26 cellular contexts compared by ENCODE assay signal in genomic region chr1:168623838-168624237, GRCh38. TPM values are rescaled to one million over a fixed set of nuclear protein-coding genes. Genes with fewer than 3 reads are reported as not detected.
"Had no signal": no experiment of that assay in that cellular context is flagged by ENCODE, and none has a peak within 500 bp of the region (broad histone marks: within the 10 kb centered on the region; RNA-seq: fewer than 3 reads in every experiment).

No MANE protein-coding gene starts in this region.

- H3K27me3 ChIP-seq: cardiac muscle cell, foreskin keratinocyte, hepatocyte, left lung, pancreas, transverse colon, uterus had no signal

- H3K4me1 Mint-ChIP-seq: activated naive CD4-positive, alpha-beta T cell treated with anti-CD3 and anti-CD28 coated beads, Interleukin-2, amount 10 ng/mL, durations not matched to agents 7 days and 5 days; stimulated activated naive B cell treated with anti-CD40 and anti-IgM and Interleukin-4, amounts not matched to agents 10 μg/mL and 1 μg/mL and 100 μg/mL, for 72 hours; T-helper 17 cell had no signal

- H3K9me3 Mint-ChIP-seq: activated CD4-positive, alpha-beta memory T cell treated with anti-CD3 and anti-CD28 coated beads for 36 hours; activated naive CD4-positive, alpha-beta T cell treated with anti-CD3 and anti-CD28 coated beads, Interleukin-2, amount 10 ng/mL, durations not matched to agents 7 days and 5 days; activated T-cell treated with anti-CD3 and anti-CD28 coated beads, Interleukin-2, amount 50 U/mL, for 72 hours; dendritic cell treated with granulocyte-macrophage colony-stimulating factor and Interleukin-4, amounts not matched to agents 40 ng/mL and 50 ng/mL, for 4 days; natural killer cell treated with Interleukin-12 subunit alpha and Interleukin-12 subunit beta and Interleukin-15 and Interleukin-18, amount 100 ng/mL, for 72 hours; stimulated activated naive B cell treated with anti-CD40 and anti-IgM and Interleukin-4, amounts not matched to agents 10 μg/mL and 1 μg/mL and 100 μg/mL, for 72 hours had no signal

- H3K27ac ChIP-seq: body of pancreas, cardiac muscle cell, foreskin keratinocyte, hepatocyte, left lung, pancreas, transverse colon, uterus had no signal

- H2AFZ ChIP-seq: hepatocyte had no signal

- H3K4me3 Mint-ChIP-seq: activated CD4-positive, alpha-beta memory T cell treated with anti-CD3 and anti-CD28 coated beads for 36 hours; activated naive CD4-positive, alpha-beta T cell treated with anti-CD3 and anti-CD28 coated beads, Interleukin-2, amount 10 ng/mL, durations not matched to agents 7 days and 5 days; activated T-cell treated with anti-CD3 and anti-CD28 coated beads, Interleukin-2, amount 50 U/mL, for 72 hours; dendritic cell treated with granulocyte-macrophage colony-stimulating factor and Interleukin-4, amounts not matched to agents 40 ng/mL and 50 ng/mL, for 4 days; natural killer cell treated with Interleukin-12 subunit alpha and Interleukin-12 subunit beta and Interleukin-15 and Interleukin-18, amount 100 ng/mL, for 72 hours; stimulated activated naive B cell treated with anti-CD40 and anti-IgM and Interleukin-4, amounts not matched to agents 10 μg/mL and 1 μg/mL and 100 μg/mL, for 72 hours; T-helper 17 cell had no signal

- DNase-seq: activated CD4-positive, alpha-beta memory T cell treated with anti-CD3 and anti-CD28 coated beads for 36 hours; activated CD4-positive, alpha-beta T cell treated with anti-CD3 and anti-CD28 coated beads for 48 hours; activated effector memory CD4-positive, alpha-beta T cell treated with anti-CD3 and anti-CD28 coated beads, Interleukin-2, amount 50 U/mL, for 16 hours; activated naive CD4-positive, alpha-beta T cell treated with anti-CD3 and anti-CD28 coated beads, Interleukin-2, amount 10 ng/mL, durations not matched to agents 7 days and 5 days; activated T-cell treated with anti-CD3 and anti-CD28 coated beads, Interleukin-2, amount 50 U/mL, for 72 hours; amygdala; effector CD8-positive, alpha-beta T cell; erythroblast; left lung; pancreas; stimulated activated CD4-positive, alpha-beta T cell treated with anti-CD3 and anti-CD28 coated beads, Interleukin-15, amount 100 ng/mL, for 24 hours; stimulated activated CD8-positive, alpha-beta memory T cell treated with anti-CD3 and anti-CD28 coated beads, Interleukin-4, amount 100 ng/mL, for 48 hours; stimulated activated naive B cell treated with anti-CD40 and anti-IgM and Interleukin-4, amounts not matched to agents 10 μg/mL and 1 μg/mL and 100 μg/mL, for 72 hours; T-helper 17 cell; transverse colon; uterus had no signal

- H3K36me3 ChIP-seq: cardiac muscle cell, left lung, pancreas, transverse colon, uterus had no signal

- H3K79me2 ChIP-seq: hepatocyte had no signal

- H3K9me3 ChIP-seq: body of pancreas, left lung, pancreas, transverse colon, uterus had no signal

- H3K27ac Mint-ChIP-seq: activated CD4-positive, alpha-beta memory T cell treated with anti-CD3 and anti-CD28 coated beads for 36 hours; activated naive CD4-positive, alpha-beta T cell treated with anti-CD3 and anti-CD28 coated beads, Interleukin-2, amount 10 ng/mL, durations not matched to agents 7 days and 5 days; activated T-cell treated with anti-CD3 and anti-CD28 coated beads, Interleukin-2, amount 50 U/mL, for 72 hours; dendritic cell treated with granulocyte-macrophage colony-stimulating factor and Interleukin-4, amounts not matched to agents 40 ng/mL and 50 ng/mL, for 4 days; natural killer cell treated with Interleukin-12 subunit alpha and Interleukin-12 subunit beta and Interleukin-15 and Interleukin-18, amount 100 ng/mL, for 72 hours; stimulated activated naive B cell treated with anti-CD40 and anti-IgM and Interleukin-4, amounts not matched to agents 10 μg/mL and 1 μg/mL and 100 μg/mL, for 72 hours; T-helper 17 cell had no signal

- H3K4me3 ChIP-seq: body of pancreas, cardiac muscle cell, hepatocyte, left lung, pancreas, transverse colon, uterus had no signal

- H3K4me2 ChIP-seq: hepatocyte had no signal

- H3K4me1 ChIP-seq: body of pancreas, left lung, pancreas, transverse colon, uterus had no signal

- H3K36me3 Mint-ChIP-seq: activated CD4-positive, alpha-beta memory T cell treated with anti-CD3 and anti-CD28 coated beads for 36 hours; activated naive CD4-positive, alpha-beta T cell treated with anti-CD3 and anti-CD28 coated beads, Interleukin-2, amount 10 ng/mL, durations not matched to agents 7 days and 5 days; natural killer cell treated with Interleukin-12 subunit alpha and Interleukin-12 subunit beta and Interleukin-15 and Interleukin-18, amount 100 ng/mL, for 72 hours; stimulated activated naive B cell treated with anti-CD40 and anti-IgM and Interleukin-4, amounts not matched to agents 10 μg/mL and 1 μg/mL and 100 μg/mL, for 72 hours had no signal

- H3K27me3 Mint-ChIP-seq: dendritic cell treated with granulocyte-macrophage colony-stimulating factor and Interleukin-4, amounts not matched to agents 40 ng/mL and 50 ng/mL, for 4 days had no signal

- ATAC-seq: activated T-cell treated with anti-CD3 and anti-CD28 coated beads, Interleukin-2, amount 50 U/mL, for 72 hours; natural killer cell treated with Interleukin-12 subunit alpha and Interleukin-12 subunit beta and Interleukin-15 and Interleukin-18, amount 100 ng/mL, for 72 hours; stimulated activated naive B cell treated with anti-CD40 and anti-IgM and Interleukin-4, amounts not matched to agents 10 μg/mL and 1 μg/mL and 100 μg/mL, for 72 hours; T-helper 17 cell had no signal

RNA-seq across cellular contexts. Expression of gene XCL1, which starts 47.4 kb away (rescaled TPM):
- total RNA-seq: body of pancreas, fibroblast of lung, foreskin keratinocyte, lung microvascular endothelial cell, pulmonary artery endothelial cell, T-helper 17 cell, temporal lobe had no signal
- polyA plus RNA-seq: fibroblast of lung, foreskin keratinocyte had no signal
